Comparison of ENCODE assay signal across 8 cellular contexts in genomic region chrX:74925210-74926088, GRCh38. TPM values are rescaled to one million over a fixed set of nuclear protein-coding genes. Genes with fewer than 3 reads are reported as not detected.
DNase-seq lines count a peak whose midpoint lies in the region; ATAC-seq and TF ChIP-seq lines count a peak whose summit lies in the region.

Gene NEXMIF, minus strand, starts transcription at chrX:74925452.

- DNase-seq in EL (peak; percentile 23), HS-5 (ENCODE audit: low read depth) (peak; percentile 0), esophagus squamous epithelium (lab: John Stamatoyannopoulos, UW) (no peak), H4 (ENCODE audit: low spot score) (no peak), HuH-7 (ENCODE audit: low spot score) (no peak)
- peak; percentile 7 to 14 for DNase-seq in activated CD4-positive, alpha-beta T cell treated with anti-CD3 and anti-CD28 coated beads for 4 hours

- H3K4me1 ChIP-seq in esophagus squamous epithelium (peaks cover 0 to 13% (median 0%) of the 10 kb centered on the region in 3 donors), neuron (ENCODE audit: insufficient read depth, low read length) (no peaks in the 10 kb centered on the region)

- no peak for TF ChIP-seq POLR2A in esophagus squamous epithelium (IDR thresholded peaks at IDR 0.05)

- H3K4me3 ChIP-seq in esophagus squamous epithelium (peak within 1 kb of the TSS; percentile 35 to 65 (median 50)), neuron (ENCODE audit: low read length) (peak within 1 kb of the TSS; percentile 52)

- H3K36me3 ChIP-seq in esophagus squamous epithelium, result no peaks in the 10 kb centered on the region
- no peaks in the 10 kb centered on the region for H3K36me3 ChIP-seq in neuron (ENCODE audit: insufficient read depth, low read length)

- TF ChIP-seq CTCF in esophagus squamous epithelium (IDR thresholded peaks at IDR 0.05), result peak in 1 of 6 experiments; percentile 23

- intact Hi-C loops in esophagus squamous epithelium (cut with DNase I), result no loop called here

- peak within 1 kb of the TSS; percentile 82 for H2AFZ ChIP-seq in neuron (ENCODE audit: low read depth, low read length)

- 3 to 25% methylated on average over 10 to 27 of the region's 50 CpGs for WGBS in esophagus squamous epithelium, 2 donors

- no peaks in the 10 kb centered on the region for H3K9me3 ChIP-seq in esophagus squamous epithelium
- H3K9me3 ChIP-seq in neuron (ENCODE audit: low read length), result no peaks in the 10 kb centered on the region

- peak; percentile 41 for ATAC-seq in GM19468 (IDR thresholded peaks at IDR 0.05; ENCODE audit: extremely low read depth, unreplicated experiment)

- H3K27me3 ChIP-seq in esophagus squamous epithelium (peaks cover 0 to 7% (median 0%) of the 10 kb centered on the region in 4 donors), neuron (ENCODE audit: insufficient read depth, low read length) (peaks cover 9% of the 10 kb centered on the region)

- H3K27ac ChIP-seq in esophagus squamous epithelium, result peak within 1 kb of the TSS; percentile 19 to 77 (median 67)

RNA-seq across cellular contexts. Expression of gene NEXMIF, which starts in this region (rescaled TPM):
- total RNA-seq in esophagus squamous epithelium, result 1 to 10 TPM in 1 of 4 donors, under 1 TPM in 3; 0.09 to 1.5 (median 0.32) TPM
- not detected in 2 replicates for total RNA-seq in H4 (2014; rRNA removed; shearing (Covaris generic))

Comparison
In these comparisons a context has a peak if more than half of its experiments do, and no peak if none do; other contexts are left out.
1. DNase-seq: peak in EL (single experiment), HS-5 (single experiment) and activated CD4-positive, alpha-beta T cell treated with anti-CD3 and anti-CD28 coated beads for 4 hours (2 of 2); none in esophagus squamous epithelium (single experiment), H4 (single experiment) and HuH-7 (single experiment).